ENCODE assay signal across 8 cellular contexts in the genomic region with DNA sequence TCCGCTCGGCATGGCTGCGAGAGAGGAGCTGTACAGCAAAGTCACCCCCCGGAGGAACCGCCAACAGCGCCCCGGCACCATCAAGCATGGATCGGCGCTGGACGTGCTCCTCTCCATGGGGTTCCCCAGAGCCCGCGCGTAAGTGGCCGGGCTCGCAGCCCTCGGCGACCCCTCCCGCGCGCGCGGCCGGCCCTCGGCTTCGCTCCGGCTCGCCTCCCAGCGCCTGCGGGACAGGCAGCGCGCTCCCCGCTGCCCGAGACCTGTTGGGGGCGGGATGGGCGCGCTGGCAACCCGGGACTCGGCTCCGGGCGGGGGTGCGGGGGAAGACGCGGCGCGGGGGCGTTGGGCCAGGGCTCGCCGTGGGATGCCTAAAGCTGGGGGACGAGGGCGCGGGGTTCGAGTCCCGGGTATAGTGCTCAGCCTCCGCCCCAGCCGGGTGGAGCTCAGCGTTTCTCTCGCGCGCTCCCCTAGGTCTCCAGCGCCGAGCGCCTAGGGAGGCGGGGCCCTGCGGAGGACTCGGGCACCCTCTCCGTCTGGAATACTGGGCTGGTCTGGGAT. TPM values are rescaled to one million over a fixed set of nuclear protein-coding genes. Genes with fewer than 3 reads are reported as not detected.
A peak's percentile ranks its signal among the peaks of the same experiment; 100 is the strongest.
DNase-seq lines count a peak whose midpoint lies in the region; ATAC-seq and TF ChIP-seq lines count a peak whose summit lies in the region.

No MANE protein-coding gene starts in this region.

- no peaks in the 10 kb centered on the region for H3K27me3 ChIP-seq in effector memory CD4-positive, alpha-beta T cell (replicated peaks; ENCODE audit: control insufficient read depth, insufficient read depth, low read length, poor library complexity, severe bottlenecking)

- H3K27ac ChIP-seq in effector memory CD4-positive, alpha-beta T cell (ENCODE audit: insufficient read depth, low read length, poor library complexity, severe bottlenecking) = peak overlapping the region; percentile 67

- peaks cover 16% of the 10 kb centered on the region for H3K4me1 ChIP-seq in effector memory CD4-positive, alpha-beta T cell (ENCODE audit: control insufficient read depth, insufficient read depth, low read length, poor library complexity, severe bottlenecking)

- H3K9me3 Mint-ChIP-seq in activated CD8-positive, alpha-beta T cell treated with anti-CD3 and anti-CD28 coated beads, Interleukin-2, amount 10 ng/mL, durations not matched to agents 7 days and 5 days (ENCODE audit: insufficient read depth) = no peaks in the 10 kb centered on the region
- peaks cover 4% of the 10 kb centered on the region for H3K9me3 Mint-ChIP-seq in mesothelial cell of epicardium
- H3K9me3 Mint-ChIP-seq in stimulated activated effector memory CD8-positive, alpha-beta T cell treated with anti-CD3 and anti-CD28 coated beads, Interleukin-12 subunit alpha, Interleukin-12 subunit beta, amount 100 ng/mL, for 72 hours = no peaks in the 10 kb centered on the region

- H3K36me3 Mint-ChIP-seq in activated CD8-positive, alpha-beta T cell treated with anti-CD3 and anti-CD28 coated beads, Interleukin-2, amount 10 ng/mL, durations not matched to agents 7 days and 5 days (ENCODE audit: low read depth) = peaks cover 29% of the 10 kb centered on the region
- H3K36me3 Mint-ChIP-seq in mesothelial cell of epicardium = peaks cover 4% of the 10 kb centered on the region
- no peaks in the 10 kb centered on the region for H3K36me3 Mint-ChIP-seq in stimulated activated effector memory CD8-positive, alpha-beta T cell treated with anti-CD3 and anti-CD28 coated beads, Interleukin-12 subunit alpha, Interleukin-12 subunit beta, amount 100 ng/mL, for 72 hours

- no peak for TF ChIP-seq POLR2A in NB4 (IDR thresholded peaks at IDR 0.05; ENCODE audit: extremely low read depth, insufficient read length)

- CTCF ChIA-PET in activated CD8-positive, alpha-beta T cell treated with anti-CD3 and anti-CD28 coated beads, Interleukin-2, amount 10 ng/mL, durations not matched to agents 7 days and 5 days (lab: Charles Lee) = interaction anchor here (0.8 to 7.7 kb wide), 31 partner anchors 8 to 197 kb away, joined by 3 to 183 read pairs (median 7); no protein-coding TSS in a partner anchor

- H3K9me3 ChIP-seq in effector memory CD4-positive, alpha-beta T cell (ENCODE audit: control insufficient read depth, low read length) = no peaks in the 10 kb centered on the region

- DNase-seq in NB4 (ENCODE audit: low read depth) = peak; percentile 76
- peak; percentile 60 for DNase-seq in activated CD8-positive, alpha-beta T cell treated with anti-CD3 and anti-CD28 coated beads, Interleukin-2, amount 10 ng/mL, durations not matched to agents 7 days and 5 days
- DNase-seq in effector memory CD4-positive, alpha-beta T cell = peak in 2 of 3 donors; percentile 3 to 17
- peak; percentile 43 to 66 for DNase-seq in mesothelial cell of epicardium (ENCODE audit: low spot score in 2 of 2, unreplicated experiment in 2 of 2)
- peak; percentile 34 to 75 for DNase-seq in stimulated activated effector memory CD8-positive, alpha-beta T cell treated with anti-CD3 and anti-CD28 coated beads, Interleukin-12 subunit alpha, Interleukin-12 subunit beta, amount 100 ng/mL, for 72 hours (ENCODE audit: low spot score in 2 of 2)
- no peak for DNase-seq in A172 (ENCODE audit: low spot score)

- TF ChIP-seq CTCF in GM12875 (IDR thresholded peaks at IDR 0.05; ENCODE audit: borderline replicate concordance, insufficient read depth, low read depth, low read length) = no peak
- no peak for TF ChIP-seq CTCF in NB4 (IDR thresholded peaks at IDR 0.05; ENCODE audit: low read depth, low read length)
- TF ChIP-seq CTCF in mesothelial cell of epicardium (IDR thresholded peaks at IDR 0.05; ENCODE audit: unreplicated experiment) = no peak

- H3K4me3 ChIP-seq in GM12875 (ENCODE audit: low read depth, low read length) = peak overlapping the region; percentile 94
- H3K4me3 ChIP-seq in NB4 (ENCODE audit: low read depth, low read length) = peak overlapping the region; percentile 72
- H3K4me3 ChIP-seq in effector memory CD4-positive, alpha-beta T cell (ENCODE audit: insufficient read depth, low read depth, low read length, poor library complexity, severe bottlenecking) = peak overlapping the region; percentile 97

- H3K4me3 Mint-ChIP-seq in activated CD8-positive, alpha-beta T cell treated with anti-CD3 and anti-CD28 coated beads, Interleukin-2, amount 10 ng/mL, durations not matched to agents 7 days and 5 days = peak overlapping the region; percentile 98
- H3K4me3 Mint-ChIP-seq in mesothelial cell of epicardium = peak overlapping the region; percentile 86
- H3K4me3 Mint-ChIP-seq in stimulated activated effector memory CD8-positive, alpha-beta T cell treated with anti-CD3 and anti-CD28 coated beads, Interleukin-12 subunit alpha, Interleukin-12 subunit beta, amount 100 ng/mL, for 72 hours = peak overlapping the region; percentile 89

- H3K36me3 ChIP-seq in effector memory CD4-positive, alpha-beta T cell (ENCODE audit: control insufficient read depth, insufficient read depth, low read length) = no peaks in the 10 kb centered on the region

- peaks cover 55% of the 10 kb centered on the region for H3K4me1 Mint-ChIP-seq in activated CD8-positive, alpha-beta T cell treated with anti-CD3 and anti-CD28 coated beads, Interleukin-2, amount 10 ng/mL, durations not matched to agents 7 days and 5 days (ENCODE audit: low read depth)
- H3K4me1 Mint-ChIP-seq in mesothelial cell of epicardium = peaks cover 6% of the 10 kb centered on the region
- peaks cover 32% of the 10 kb centered on the region for H3K4me1 Mint-ChIP-seq in stimulated activated effector memory CD8-positive, alpha-beta T cell treated with anti-CD3 and anti-CD28 coated beads, Interleukin-12 subunit alpha, Interleukin-12 subunit beta, amount 100 ng/mL, for 72 hours

- H3K27ac Mint-ChIP-seq in activated CD8-positive, alpha-beta T cell treated with anti-CD3 and anti-CD28 coated beads, Interleukin-2, amount 10 ng/mL, durations not matched to agents 7 days and 5 days = peak overlapping the region; percentile 92
- peak overlapping the region; percentile 74 for H3K27ac Mint-ChIP-seq in mesothelial cell of epicardium
- H3K27ac Mint-ChIP-seq in stimulated activated effector memory CD8-positive, alpha-beta T cell treated with anti-CD3 and anti-CD28 coated beads, Interleukin-12 subunit alpha, Interleukin-12 subunit beta, amount 100 ng/mL, for 72 hours = peak overlapping the region; percentile 86

- peak; percentile 46 for ATAC-seq in HG02571 (IDR thresholded peaks at IDR 0.05; ENCODE audit: unreplicated experiment)
- ATAC-seq in activated CD8-positive, alpha-beta T cell treated with anti-CD3 and anti-CD28 coated beads, Interleukin-2, amount 10 ng/mL, durations not matched to agents 7 days and 5 days = peak; percentile 70
- ATAC-seq in stimulated activated effector memory CD8-positive, alpha-beta T cell treated with anti-CD3 and anti-CD28 coated beads, Interleukin-12 subunit alpha, Interleukin-12 subunit beta, amount 100 ng/mL, for 72 hours = peak; percentile 74

- H3K27me3 Mint-ChIP-seq in activated CD8-positive, alpha-beta T cell treated with anti-CD3 and anti-CD28 coated beads, Interleukin-2, amount 10 ng/mL, durations not matched to agents 7 days and 5 days (ENCODE audit: low read depth) = peaks cover 9% of the 10 kb centered on the region
- peaks cover 67% of the 10 kb centered on the region for H3K27me3 Mint-ChIP-seq in mesothelial cell of epicardium (ENCODE audit: low read depth)

- POLR2A ChIA-PET in activated CD8-positive, alpha-beta T cell treated with anti-CD3 and anti-CD28 coated beads, Interleukin-2, amount 10 ng/mL, durations not matched to agents 7 days and 5 days (lab: Charles Lee) = interaction anchor here (0.5 to 3.1 kb wide), 23 partner anchors 9 to 1175 kb away, joined by 3 to 31 read pairs (median 8); partner anchors contain the start of gene HSPA8

RNA-seq across cellular contexts. Expression of gene UBASH3B, which starts 0.6 kb away (rescaled TPM):
- total RNA-seq in activated CD8-positive, alpha-beta T cell treated with anti-CD3 and anti-CD28 coated beads, Interleukin-2, amount 10 ng/mL, durations not matched to agents 7 days and 5 days = 10 to 100 TPM; 66.6 to 75.0 TPM
- total RNA-seq in mesothelial cell of epicardium = 6.6 to 7.1 TPM (median 6.8 TPM) in 3 replicates
- total RNA-seq in A172 (2014; rRNA removed; shearing (Covaris generic)) = 4.0 and 6.9 TPM in 2 replicates
